In genomic region chr18:62522510-62523254, GRCh38 we compare ENCODE assay signal across 8 cellular contexts. TPM values are rescaled to one million over a fixed set of nuclear protein-coding genes. Genes with fewer than 3 reads are reported as not detected.
DNase-seq lines count a peak whose midpoint lies in the region; ATAC-seq, FAIRE-seq and TF ChIP-seq lines count a peak whose summit lies in the region.

Gene ZCCHC2, plus strand, starts transcription at chr18:62523025. Its CDS starts 400 bp downstream, at chr18:62523425.

- peak; percentile 87 to 88 (median 87) for TF ChIP-seq POLR2A in body of pancreas (IDR thresholded peaks at IDR 0.05)
- peak; percentile 37 to 63 for TF ChIP-seq POLR2A in sigmoid colon (IDR thresholded peaks at IDR 0.05)

- H3K4me1 ChIP-seq in body of pancreas (peaks cover 23% of the 10 kb centered on the region), sigmoid colon (peaks cover 0 to 29% (median 19%) of the 10 kb centered on the region in 4 donors)

- peak; percentile 65 for ATAC-seq in GM18520 (IDR thresholded peaks at IDR 0.05; ENCODE audit: unreplicated experiment)
- ATAC-seq in HG03064 (IDR thresholded peaks at IDR 0.05; ENCODE audit: low read depth, unreplicated experiment) = peak; percentile 62
- ATAC-seq in body of pancreas = peak; percentile 83

- TF ChIP-seq CTCF in 22Rv1 (IDR thresholded peaks at IDR 0.05) = no peak
- TF ChIP-seq CTCF in body of pancreas (IDR thresholded peaks at IDR 0.05) = peak in 1 of 7 experiments; percentile 15
- TF ChIP-seq CTCF in sigmoid colon (IDR thresholded peaks at IDR 0.05) = no peak

- H3K27ac ChIP-seq in 22Rv1 (peak within 1 kb of the TSS; percentile 96), body of pancreas (peak within 1 kb of the TSS; percentile 90 to 99 (median 98)), sigmoid colon (peak within 1 kb of the TSS; percentile 93 to 99 (median 98))

- intact Hi-C loops in body of pancreas (cut with DNase I) (no loop called here), sigmoid colon (cut with DNase I) (loop anchor here (1.0 to 10.0 kb wide), 4 partner anchors 97 to 628 kb away; partner anchors contain the start of genes PIGN, RELCH and RNF152)

- H3K9me3 ChIP-seq in body of pancreas = no peaks in the 10 kb centered on the region
- H3K9me3 ChIP-seq in sigmoid colon = no peaks in the 10 kb centered on the region

- peak in 2 of 4 donors; percentile 3 to 57 for TF ChIP-seq EP300 in sigmoid colon (IDR thresholded peaks at IDR 0.05)

- DNase-seq in NCI-H2107 treated with DMSO at 0.1 percent for 48 hours (lab: John Stamatoyannopoulos, UW; ENCODE audit: unreplicated experiment) = peak; percentile 92
- peak; percentile 97 to 99 (median 97) for DNase-seq in body of pancreas
- DNase-seq in iPS DF 19.7 (ENCODE audit: low read depth, low spot score) = peak; percentile 59
- peak; percentile 99 for DNase-seq in sigmoid colon

- H3K36me3 ChIP-seq in body of pancreas (replicated peaks in 1 of 2; ENCODE audit: insufficient read depth in 1 of 2, low read depth in 2 of 2) = no peaks in the 10 kb centered on the region
- H3K36me3 ChIP-seq in sigmoid colon = no peaks in the 10 kb centered on the region

- no peaks in the 10 kb centered on the region for H3K27me3 ChIP-seq in body of pancreas
- H3K27me3 ChIP-seq in sigmoid colon = no peaks in the 10 kb centered on the region

- peak; percentile 68 for FAIRE-seq in TTC549 (lab: Jason Lieb, UNC)

- H3K4me3 ChIP-seq in body of pancreas (peak within 1 kb of the TSS; percentile 52 to 89), sigmoid colon (peak within 1 kb of the TSS; percentile 80 to 96 (median 83))

- WGBS in body of pancreas, 2 donors = 0% methylated on average over 5 to 68 of the region's 87 CpGs
- WGBS in sigmoid colon, 2 donors = 0 to 1% methylated on average over 87 of the region's 87 CpGs

RNA-seq across cellular contexts. Expression of gene ZCCHC2, which starts in this region (rescaled TPM):
- total RNA-seq in body of pancreas = 10 to 100 TPM; 10.4 to 14.2 TPM
- total RNA-seq in sigmoid colon = 10 to 100 TPM; 14.4 to 23.5 (median 16.8) TPM
- 1 to 10 TPM; 4.4 to 9.2 (median 4.8) TPM for polyA plus RNA-seq in sigmoid colon

Comparison
In these comparisons a context has a peak if more than half of its experiments do, and no peak if none do; other contexts are left out.
1. Peak in every context shown above with its lines: DNase-seq, ATAC-seq, H3K4me3 ChIP-seq and H3K27ac ChIP-seq.